1 cellular context compared by ENCODE assay signal in the genomic region with DNA sequence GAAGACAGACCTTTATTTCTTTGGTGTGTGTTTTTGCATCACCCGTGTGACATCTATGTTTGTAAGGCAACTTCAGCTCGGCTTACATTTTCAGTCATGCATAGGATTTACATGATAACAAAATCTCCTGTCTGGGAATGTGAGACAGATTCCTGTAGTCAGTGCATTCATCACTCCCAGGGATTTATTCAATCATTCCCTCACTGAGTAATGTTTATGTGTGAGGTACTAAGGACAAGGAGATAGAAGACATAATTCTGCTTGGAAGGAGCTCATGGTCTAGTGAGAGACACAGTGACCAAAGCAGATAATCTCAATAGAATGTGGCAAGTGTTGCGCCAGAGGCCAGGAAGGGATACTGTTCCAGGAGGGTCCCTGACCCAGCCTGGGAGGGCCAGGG.
TF ChIP-seq lines count a peak whose summit lies in the region.

No MANE protein-coding gene starts in this region.

TF ChIP-seq in GM23338, 12 proteins besides CTCF, POLR2A, EP300 and RAD21 (continued from another document):
- TF ChIP-seq, protein P1, sequence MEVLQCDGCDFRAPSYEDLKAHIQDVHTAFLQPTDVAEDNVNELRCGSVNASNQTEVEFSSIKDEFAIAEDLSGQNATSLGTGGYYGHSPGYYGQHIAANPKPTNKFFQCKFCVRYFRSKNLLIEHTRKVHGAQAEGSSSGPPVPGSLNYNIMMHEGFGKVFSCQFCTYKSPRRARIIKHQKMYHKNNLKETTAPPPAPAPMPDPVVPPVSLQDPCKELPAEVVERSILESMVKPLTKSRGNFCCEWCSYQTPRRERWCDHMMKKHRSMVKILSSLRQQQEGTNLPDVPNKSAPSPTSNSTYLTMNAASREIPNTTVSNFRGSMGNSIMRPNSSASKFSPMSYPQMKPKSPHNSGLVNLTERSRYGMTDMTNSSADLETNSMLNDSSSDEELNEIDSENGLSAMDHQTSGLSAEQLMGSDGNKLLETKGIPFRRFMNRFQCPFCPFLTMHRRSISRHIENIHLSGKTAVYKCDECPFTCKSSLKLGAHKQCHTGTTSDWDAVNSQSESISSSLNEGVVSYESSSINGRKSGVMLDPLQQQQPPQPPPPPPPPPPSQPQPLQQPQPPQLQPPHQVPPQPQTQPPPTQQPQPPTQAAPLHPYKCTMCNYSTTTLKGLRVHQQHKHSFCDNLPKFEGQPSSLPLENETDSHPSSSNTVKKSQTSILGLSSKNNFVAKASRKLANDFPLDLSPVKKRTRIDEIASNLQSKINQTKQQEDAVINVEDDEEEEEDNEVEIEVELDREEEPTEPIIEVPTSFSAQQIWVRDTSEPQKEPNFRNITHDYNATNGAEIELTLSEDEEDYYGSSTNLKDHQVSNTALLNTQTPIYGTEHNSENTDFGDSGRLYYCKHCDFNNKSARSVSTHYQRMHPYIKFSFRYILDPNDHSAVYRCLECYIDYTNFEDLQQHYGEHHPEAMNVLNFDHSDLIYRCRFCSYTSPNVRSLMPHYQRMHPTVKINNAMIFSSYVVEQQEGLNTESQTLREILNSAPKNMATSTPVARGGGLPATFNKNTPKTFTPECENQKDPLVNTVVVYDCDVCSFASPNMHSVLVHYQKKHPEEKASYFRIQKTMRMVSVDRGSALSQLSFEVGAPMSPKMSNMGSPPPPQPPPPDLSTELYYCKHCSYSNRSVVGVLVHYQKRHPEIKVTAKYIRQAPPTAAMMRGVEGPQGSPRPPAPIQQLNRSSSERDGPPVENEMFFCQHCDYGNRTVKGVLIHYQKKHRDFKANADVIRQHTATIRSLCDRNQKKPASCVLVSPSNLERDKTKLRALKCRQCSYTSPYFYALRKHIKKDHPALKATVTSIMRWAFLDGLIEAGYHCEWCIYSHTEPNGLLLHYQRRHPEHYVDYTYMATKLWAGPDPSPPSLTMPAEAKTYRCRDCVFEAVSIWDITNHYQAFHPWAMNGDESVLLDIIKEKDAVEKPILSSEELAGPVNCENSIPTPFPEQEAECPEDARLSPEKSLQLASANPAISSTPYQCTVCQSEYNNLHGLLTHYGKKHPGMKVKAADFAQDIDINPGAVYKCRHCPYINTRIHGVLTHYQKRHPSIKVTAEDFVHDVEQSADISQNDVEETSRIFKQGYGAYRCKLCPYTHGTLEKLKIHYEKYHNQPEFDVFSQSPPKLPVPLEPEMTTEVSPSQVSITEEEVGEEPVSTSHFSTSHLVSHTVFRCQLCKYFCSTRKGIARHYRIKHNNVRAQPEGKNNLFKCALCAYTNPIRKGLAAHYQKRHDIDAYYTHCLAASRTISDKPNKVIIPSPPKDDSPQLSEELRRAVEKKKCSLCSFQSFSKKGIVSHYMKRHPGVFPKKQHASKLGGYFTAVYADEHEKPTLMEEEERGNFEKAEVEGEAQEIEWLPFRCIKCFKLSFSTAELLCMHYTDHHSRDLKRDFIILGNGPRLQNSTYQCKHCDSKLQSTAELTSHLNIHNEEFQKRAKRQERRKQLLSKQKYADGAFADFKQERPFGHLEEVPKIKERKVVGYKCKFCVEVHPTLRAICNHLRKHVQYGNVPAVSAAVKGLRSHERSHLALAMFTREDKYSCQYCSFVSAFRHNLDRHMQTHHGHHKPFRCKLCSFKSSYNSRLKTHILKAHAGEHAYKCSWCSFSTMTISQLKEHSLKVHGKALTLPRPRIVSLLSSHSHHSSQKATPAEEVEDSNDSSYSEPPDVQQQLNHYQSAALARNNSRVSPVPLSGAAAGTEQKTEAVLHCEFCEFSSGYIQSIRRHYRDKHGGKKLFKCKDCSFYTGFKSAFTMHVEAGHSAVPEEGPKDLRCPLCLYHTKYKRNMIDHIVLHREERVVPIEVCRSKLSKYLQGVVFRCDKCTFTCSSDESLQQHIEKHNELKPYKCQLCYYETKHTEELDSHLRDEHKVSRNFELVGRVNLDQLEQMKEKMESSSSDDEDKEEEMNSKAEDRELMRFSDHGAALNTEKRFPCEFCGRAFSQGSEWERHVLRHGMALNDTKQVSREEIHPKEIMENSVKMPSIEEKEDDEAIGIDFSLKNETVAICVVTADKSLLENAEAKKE (CRISPR knock-in tag; IDR thresholded peaks at IDR 0.05): no peak
- TF ChIP-seq, protein P2, sequence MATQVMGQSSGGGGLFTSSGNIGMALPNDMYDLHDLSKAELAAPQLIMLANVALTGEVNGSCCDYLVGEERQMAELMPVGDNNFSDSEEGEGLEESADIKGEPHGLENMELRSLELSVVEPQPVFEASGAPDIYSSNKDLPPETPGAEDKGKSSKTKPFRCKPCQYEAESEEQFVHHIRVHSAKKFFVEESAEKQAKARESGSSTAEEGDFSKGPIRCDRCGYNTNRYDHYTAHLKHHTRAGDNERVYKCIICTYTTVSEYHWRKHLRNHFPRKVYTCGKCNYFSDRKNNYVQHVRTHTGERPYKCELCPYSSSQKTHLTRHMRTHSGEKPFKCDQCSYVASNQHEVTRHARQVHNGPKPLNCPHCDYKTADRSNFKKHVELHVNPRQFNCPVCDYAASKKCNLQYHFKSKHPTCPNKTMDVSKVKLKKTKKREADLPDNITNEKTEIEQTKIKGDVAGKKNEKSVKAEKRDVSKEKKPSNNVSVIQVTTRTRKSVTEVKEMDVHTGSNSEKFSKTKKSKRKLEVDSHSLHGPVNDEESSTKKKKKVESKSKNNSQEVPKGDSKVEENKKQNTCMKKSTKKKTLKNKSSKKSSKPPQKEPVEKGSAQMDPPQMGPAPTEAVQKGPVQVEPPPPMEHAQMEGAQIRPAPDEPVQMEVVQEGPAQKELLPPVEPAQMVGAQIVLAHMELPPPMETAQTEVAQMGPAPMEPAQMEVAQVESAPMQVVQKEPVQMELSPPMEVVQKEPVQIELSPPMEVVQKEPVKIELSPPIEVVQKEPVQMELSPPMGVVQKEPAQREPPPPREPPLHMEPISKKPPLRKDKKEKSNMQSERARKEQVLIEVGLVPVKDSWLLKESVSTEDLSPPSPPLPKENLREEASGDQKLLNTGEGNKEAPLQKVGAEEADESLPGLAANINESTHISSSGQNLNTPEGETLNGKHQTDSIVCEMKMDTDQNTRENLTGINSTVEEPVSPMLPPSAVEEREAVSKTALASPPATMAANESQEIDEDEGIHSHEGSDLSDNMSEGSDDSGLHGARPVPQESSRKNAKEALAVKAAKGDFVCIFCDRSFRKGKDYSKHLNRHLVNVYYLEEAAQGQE (IDR thresholded peaks at IDR 0.05; ENCODE audit: unreplicated experiment): no peak
- TF ChIP-seq EZH2phosphoT487 (IDR thresholded peaks at IDR 0.05; ENCODE audit: unreplicated experiment) (no peak), ZNF114 (CRISPR knock-in tag; IDR thresholded peaks at IDR 0.05) (no peak), NANOG (IDR thresholded peaks at IDR 0.05; ENCODE audit: borderline replicate concordance) (no peak), POLR2AphosphoS5 (IDR thresholded peaks at IDR 0.05; ENCODE audit: low read depth) (no peak), JUNB (IDR thresholded peaks at IDR 0.05; ENCODE audit: unreplicated experiment) (no peak)
- TF ChIP-seq, protein P3, sequence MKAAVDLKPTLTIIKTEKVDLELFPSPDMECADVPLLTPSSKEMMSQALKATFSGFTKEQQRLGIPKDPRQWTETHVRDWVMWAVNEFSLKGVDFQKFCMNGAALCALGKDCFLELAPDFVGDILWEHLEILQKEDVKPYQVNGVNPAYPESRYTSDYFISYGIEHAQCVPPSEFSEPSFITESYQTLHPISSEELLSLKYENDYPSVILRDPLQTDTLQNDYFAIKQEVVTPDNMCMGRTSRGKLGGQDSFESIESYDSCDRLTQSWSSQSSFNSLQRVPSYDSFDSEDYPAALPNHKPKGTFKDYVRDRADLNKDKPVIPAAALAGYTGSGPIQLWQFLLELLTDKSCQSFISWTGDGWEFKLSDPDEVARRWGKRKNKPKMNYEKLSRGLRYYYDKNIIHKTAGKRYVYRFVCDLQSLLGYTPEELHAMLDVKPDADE (IDR thresholded peaks at IDR 0.05): no peak
TF ChIP-seq in GM23338: peak in this region for 0.
